Comparison of ENCODE assay signal across 8 cellular contexts in the genomic region with DNA sequence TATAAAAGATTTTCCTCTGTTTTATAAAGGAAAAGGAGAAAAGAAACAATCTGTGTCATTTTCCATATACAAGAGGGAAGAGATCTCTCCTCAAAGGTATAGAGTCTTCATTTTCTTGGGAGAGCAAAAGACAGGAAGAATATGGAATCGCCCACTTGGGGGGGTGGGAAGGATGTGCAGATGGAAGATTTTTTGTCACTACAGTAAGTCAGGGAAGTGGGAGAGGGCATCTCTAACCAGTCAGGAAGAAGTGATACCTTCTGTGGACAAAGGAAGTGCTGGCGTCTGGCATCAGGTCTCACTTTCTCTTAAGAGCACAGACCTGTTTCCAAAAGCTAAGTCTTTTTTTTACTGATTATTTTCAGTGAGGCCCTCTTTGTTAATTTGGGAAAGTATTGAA. TPM values are rescaled to one million over a fixed set of nuclear protein-coding genes. Genes with fewer than 3 reads are reported as not detected.
A peak's percentile ranks its signal among the peaks of the same experiment; 100 is the strongest.
DNase-seq lines count a peak whose midpoint lies in the region; ATAC-seq and TF ChIP-seq lines count a peak whose summit lies in the region.

No MANE protein-coding gene starts in this region.

- peak overlapping the region; percentile 80 for H3K4me3 ChIP-seq in BJ (ENCODE audit: low read depth, low read length)
- peak overlapping the region; percentile 69 for H3K4me3 ChIP-seq in HL-60 (replicated peaks; ENCODE audit: insufficient read depth, low read length)
- H3K4me3 ChIP-seq in astrocyte of the spinal cord (ENCODE audit: low read depth, low read length): peak overlapping the region; percentile 96

- peak overlapping the region; percentile 90 for H3K4me3 Mint-ChIP-seq in mesothelial cell of epicardium

- H3K4me1 Mint-ChIP-seq in mesothelial cell of epicardium: peaks cover 35% of the 10 kb centered on the region

- no peaks in the 10 kb centered on the region for H3K27me3 Mint-ChIP-seq in mesothelial cell of epicardium (ENCODE audit: low read depth)

- no peak for TF ChIP-seq CTCF in BJ (IDR thresholded peaks at IDR 0.05; ENCODE audit: insufficient read depth, low read depth, low read length)
- no peak for TF ChIP-seq CTCF in HL-60 (IDR thresholded peaks at IDR 0.05; ENCODE audit: insufficient read depth, low read length)
- TF ChIP-seq CTCF in astrocyte of the spinal cord (IDR thresholded peaks at IDR 0.05; ENCODE audit: low read depth, low read length): no peak
- no peak for TF ChIP-seq CTCF in mesothelial cell of epicardium (IDR thresholded peaks at IDR 0.05; ENCODE audit: unreplicated experiment)

- ATAC-seq in GM18498 (IDR thresholded peaks at IDR 0.05; ENCODE audit: unreplicated experiment): no peak
- no peak for ATAC-seq in GM21390 (IDR thresholded peaks at IDR 0.05; ENCODE audit: unreplicated experiment)
- ATAC-seq in HG03565 (IDR thresholded peaks at IDR 0.05; ENCODE audit: unreplicated experiment): no peak

- peak overlapping the region; percentile 89 for H3K27ac Mint-ChIP-seq in mesothelial cell of epicardium

- peak overlapping the region; percentile 95; the same call in 1 of the 2 replicates for H3K27ac ChIP-seq in HL-60 (replicated peaks)

- H3K36me3 Mint-ChIP-seq in mesothelial cell of epicardium: peaks cover 14% of the 10 kb centered on the region

- no peaks in the 10 kb centered on the region for H3K9me3 Mint-ChIP-seq in mesothelial cell of epicardium

- H3K27me3 ChIP-seq in BJ (ENCODE audit: control insufficient read depth, insufficient read depth, low read length) (no peaks in the 10 kb centered on the region), HL-60 (ENCODE audit: insufficient read depth, poor library complexity, severe bottlenecking) (no peaks in the 10 kb centered on the region)

- POLR2A ChIA-PET in BJ (lab: Charles Lee): no interaction called here

- in situ Hi-C loops in astrocyte of the spinal cord (cut with HindIII; ENCODE audit: low sequenced_read_pairs): no loop called here

- CTCF ChIA-PET in BJ (lab: Yijun Ruan, JAX): no interaction called here

- no peaks in the 10 kb centered on the region; the same call in 1 of the 2 replicates for H3K36me3 ChIP-seq in BJ (ENCODE audit: control insufficient read depth, insufficient read depth, low read length)

- DNase-seq in BJ (ENCODE audit: low read depth) (no peak), HL-60 (ENCODE audit: low read depth in 1 of 2, low spot score in 1 of 2) (no peak), astrocyte of the spinal cord (ENCODE audit: low read depth, low spot score) (no peak), mesothelial cell of epicardium (ENCODE audit: low spot score in 2 of 2, unreplicated experiment in 2 of 2) (no peak), KG1 (lab: John Stamatoyannopoulos, UW) (no peak)

RNA-seq across cellular contexts. Expression of gene PRR14L, which starts 1.4 kb away (rescaled TPM):
- polyA plus RNA-seq in BJ (2011; rRNA removed): 8.0 and 9.6 TPM in 2 replicates
- 37.6 and 53.5 TPM in 2 replicates for polyA minus RNA-seq in BJ (2011; rRNA and poly(A)+ RNA removed)
- total RNA-seq in mesothelial cell of epicardium: 58.9 to 62.0 TPM (median 61.7 TPM) in 3 replicates

RNA-seq across cellular contexts. Expression of gene DEPDC5, which starts 5.3 kb away (rescaled TPM):
- polyA plus RNA-seq in BJ (2011; rRNA removed): 6.8 TPM in 2 replicates
- polyA minus RNA-seq in BJ (2011; rRNA and poly(A)+ RNA removed): 16.2 and 17.6 TPM in 2 replicates
- total RNA-seq in mesothelial cell of epicardium: 31.0 to 39.5 TPM (median 38.3 TPM) in 3 replicates
